In the genomic region with DNA sequence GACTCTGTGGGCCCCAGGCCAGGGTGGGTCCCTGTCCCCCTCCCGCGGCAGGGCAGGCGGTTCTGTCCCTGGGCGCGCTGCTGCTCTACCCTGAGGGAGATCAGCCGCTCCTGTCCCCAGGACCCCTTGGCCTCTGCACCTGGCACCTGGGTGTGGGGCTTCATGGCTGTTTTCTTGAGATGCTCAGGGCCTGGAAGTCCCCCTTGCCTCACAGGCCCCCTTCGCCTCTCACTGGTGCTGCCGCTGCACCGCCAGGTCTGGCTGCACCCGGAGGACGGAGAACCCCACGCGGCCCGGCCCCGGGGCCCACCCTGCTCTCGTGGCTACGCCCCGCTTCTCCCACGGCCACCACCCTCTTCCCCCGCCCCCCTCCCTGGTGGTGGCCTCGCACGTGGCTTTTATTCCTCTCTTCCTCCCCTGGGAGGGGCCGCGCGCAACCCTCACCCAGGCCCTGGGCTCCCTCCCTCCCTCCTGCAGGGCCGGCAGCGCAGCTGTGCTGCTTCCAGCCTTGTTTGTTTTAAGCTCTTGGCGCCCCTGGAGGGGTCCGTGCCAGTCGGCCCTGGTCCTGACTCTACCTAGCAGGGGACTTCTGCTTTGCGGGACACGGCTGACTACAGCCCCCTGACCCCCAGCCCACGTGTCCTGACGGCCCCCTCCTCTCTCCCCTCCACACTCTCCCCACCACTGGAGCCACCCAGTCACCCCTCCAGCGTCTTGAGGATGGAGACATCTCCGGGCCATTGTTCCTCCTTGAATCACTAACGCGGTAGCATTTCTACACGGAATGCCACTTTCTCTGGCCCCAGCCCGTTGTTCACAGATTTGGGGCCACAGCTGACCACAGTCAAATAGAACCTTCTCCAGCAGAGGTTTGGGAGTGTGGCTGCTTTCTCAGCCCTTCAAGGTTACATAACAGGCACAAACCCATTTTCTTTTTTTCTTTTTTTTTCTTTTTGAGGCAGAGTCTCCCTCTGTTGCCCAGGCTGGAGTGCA, we compare ENCODE assay signal across 13 cellular contexts. TPM values are rescaled to one million over a fixed set of nuclear protein-coding genes. Genes with fewer than 3 reads are reported as not detected.
DNase-seq lines count a peak whose midpoint lies in the region; ATAC-seq and TF ChIP-seq lines count a peak whose summit lies in the region.
"Had no signal": no experiment of that assay in that cellular context is flagged by ENCODE, and none has a peak within 500 bp of the region (broad histone marks: within the 10 kb centered on the region; RNA-seq: fewer than 3 reads in every experiment).

No MANE protein-coding gene starts in this region.

- no peak overlapping the region for H3K27ac Mint-ChIP-seq in CD4-positive, alpha-beta memory T cell
- no peak overlapping the region for H3K27ac Mint-ChIP-seq in natural killer cell

- CTCF ChIA-PET in CD4-positive, alpha-beta memory T cell (lab: Charles Lee; ENCODE audit: partially characterized antibody) = no interaction called here

- TF ChIP-seq POLR2A in esophagus muscularis mucosa (IDR thresholded peaks at IDR 0.05; ENCODE audit: low read depth) = no peak

- peaks cover 0 to 2% (median 0%) of the 10 kb centered on the region in 4 donors for H3K4me1 Mint-ChIP-seq in CD4-positive, alpha-beta memory T cell
- peaks cover 5 to 8% of the 10 kb centered on the region in 2 donors for H3K4me1 Mint-ChIP-seq in natural killer cell

- no peaks in the 10 kb centered on the region for H3K27me3 ChIP-seq in CD4-positive, alpha-beta memory T cell (ENCODE audit: insufficient read depth, low read length)
- peaks cover 0 to 33% (median 0%) of the 10 kb centered on the region in 4 donors for H3K27me3 ChIP-seq in esophagus muscularis mucosa
- H3K27me3 ChIP-seq: MG63, uterus had no signal

- POLR2A ChIA-PET in CD4-positive, alpha-beta memory T cell (lab: Charles Lee; ENCODE audit: partially characterized antibody) = no interaction called here

- H3K9me3 Mint-ChIP-seq in CD4-positive, alpha-beta memory T cell = peaks cover 0 to 2% (median 0%) of the 10 kb centered on the region in 8 donors
- H3K9me3 Mint-ChIP-seq in natural killer cell = no peaks in the 10 kb centered on the region

- H3K36me3 Mint-ChIP-seq in CD4-positive, alpha-beta memory T cell = no peaks in the 10 kb centered on the region
- no peaks in the 10 kb centered on the region for H3K36me3 Mint-ChIP-seq in natural killer cell

- H3K4me3 Mint-ChIP-seq in CD4-positive, alpha-beta memory T cell = peak overlapping the region in 6 of 8 donors; percentile 9 to 43 (median 30)
- peak overlapping the region; percentile 67 for H3K4me3 Mint-ChIP-seq in natural killer cell

- intact Hi-C loops in CD4-positive, alpha-beta memory T cell (cut with micrococcal nuclease) = no loop called here
- intact Hi-C loops in esophagus muscularis mucosa (cut with DNase I) = no loop called here
- intact Hi-C loops in natural killer cell (cut with micrococcal nuclease) = no loop called here

- H3K27ac ChIP-seq in CD4-positive, alpha-beta memory T cell (ENCODE audit: low read depth, low read length) = no peak overlapping the region
- H3K27ac ChIP-seq in esophagus muscularis mucosa (replicated peaks in 1 of 4) = no peak overlapping the region
- H3K27ac ChIP-seq: uterus had no signal

- 43% methylated on average over 37 of the region's 40 CpGs for WGBS in esophagus muscularis mucosa

- ATAC-seq in HG02678 (IDR thresholded peaks at IDR 0.05; ENCODE audit: unreplicated experiment) = peak; percentile 58
- ATAC-seq in natural killer cell = peak; percentile 18 to 77 (median 54)
- no peak for ATAC-seq in HG02884 (IDR thresholded peaks at IDR 0.05; ENCODE audit: unreplicated experiment)
- ATAC-seq in HG02870 (IDR thresholded peaks at IDR 0.05; ENCODE audit: unreplicated experiment) = no peak

- no peak for DNase-seq in CD4-positive, alpha-beta memory T cell
- DNase-seq in esophagus muscularis mucosa (ENCODE audit: extremely low spot score) (no peak), natural killer cell (no peak), RKO (ENCODE audit: low spot score) (no peak)
- no peak for DNase-seq in effector CD4-positive, alpha-beta T cell
- DNase-seq: activated effector memory CD4-positive, alpha-beta T cell treated with anti-CD3 and anti-CD28 coated beads, Interleukin-2, amount 50 U/mL, for 16 hours; DMS153; MG63; uterus had no signal

- no peaks in the 10 kb centered on the region for H3K36me3 ChIP-seq in CD4-positive, alpha-beta memory T cell (ENCODE audit: insufficient read depth, low read length)
- no peaks in the 10 kb centered on the region for H3K36me3 ChIP-seq in esophagus muscularis mucosa
- H3K36me3 ChIP-seq: MG63, uterus had no signal

- no peak for TF ChIP-seq CTCF in esophagus muscularis mucosa (IDR thresholded peaks at IDR 0.05)
- TF ChIP-seq CTCF in natural killer cell (IDR thresholded peaks at IDR 0.05) = no peak

- no peaks in the 10 kb centered on the region for H3K9me3 ChIP-seq in CD4-positive, alpha-beta memory T cell (ENCODE audit: control insufficient read depth in 1 of 2, low read length in 2 of 2)
- H3K9me3 ChIP-seq in esophagus muscularis mucosa = no peaks in the 10 kb centered on the region
- H3K9me3 ChIP-seq: MG63, uterus had no signal

- no peaks in the 10 kb centered on the region for H3K4me1 ChIP-seq in CD4-positive, alpha-beta memory T cell (ENCODE audit: insufficient read depth, low read length)
- peaks cover 0 to 9% (median 8%) of the 10 kb centered on the region in 4 donors for H3K4me1 ChIP-seq in esophagus muscularis mucosa
- H3K4me1 ChIP-seq: uterus had no signal

- TF ChIP-seq EP300 in esophagus muscularis mucosa (IDR thresholded peaks at IDR 0.05) = no peak

- H3K27me3 Mint-ChIP-seq in CD4-positive, alpha-beta memory T cell = peaks cover 10 to 20% of the 10 kb centered on the region in 2 donors
- H3K27me3 Mint-ChIP-seq in natural killer cell (ENCODE audit: low read depth in 2 of 2) = peaks cover 0 to 17% of the 10 kb centered on the region in 2 donors

- H3K4me3 ChIP-seq in CD4-positive, alpha-beta memory T cell (ENCODE audit: low read length in 2 of 2) = no peak overlapping the region
- peak overlapping the region in 3 of 4 donors; percentile 13 to 31 (median 24) for H3K4me3 ChIP-seq in esophagus muscularis mucosa
- H3K4me3 ChIP-seq: MG63, uterus had no signal

RNA-seq across cellular contexts. Expression of a gene that starts 20.6 kb away (rescaled TPM):
- not detected for total RNA-seq in CD4-positive, alpha-beta memory T cell
- not detected for polyA plus RNA-seq in CD4-positive, alpha-beta memory T cell
- total RNA-seq in esophagus muscularis mucosa = not detected
- total RNA-seq in natural killer cell = 1 to 10 TPM in 1 of 3 donors, not detected in 2; 1.3 TPM
- total RNA-seq: OCI-LY7, uterus had no signal

RNA-seq across cellular contexts. Expression of a gene that starts 22.8 kb away (rescaled TPM):
- total RNA-seq in CD4-positive, alpha-beta memory T cell = not detected
- not detected for polyA plus RNA-seq in CD4-positive, alpha-beta memory T cell
- total RNA-seq in esophagus muscularis mucosa (not detected), natural killer cell (under 1 TPM in 2 of 3 donors, not detected in 1; 0.25 to 0.60 TPM)
- total RNA-seq: OCI-LY7 had no signal

Comparison
In these comparisons a context has a peak if more than half of its experiments do, and no peak if none do; other contexts are left out.
1. H3K4me3 ChIP-seq: peak in esophagus muscularis mucosa (3 of 4); none in CD4-positive, alpha-beta memory T cell (0 of 2).
2. ATAC-seq: peak in HG02678 (single experiment) and natural killer cell (3 of 3); none in HG02884 (single experiment) and HG02870 (single experiment).